In the genomic region with DNA sequence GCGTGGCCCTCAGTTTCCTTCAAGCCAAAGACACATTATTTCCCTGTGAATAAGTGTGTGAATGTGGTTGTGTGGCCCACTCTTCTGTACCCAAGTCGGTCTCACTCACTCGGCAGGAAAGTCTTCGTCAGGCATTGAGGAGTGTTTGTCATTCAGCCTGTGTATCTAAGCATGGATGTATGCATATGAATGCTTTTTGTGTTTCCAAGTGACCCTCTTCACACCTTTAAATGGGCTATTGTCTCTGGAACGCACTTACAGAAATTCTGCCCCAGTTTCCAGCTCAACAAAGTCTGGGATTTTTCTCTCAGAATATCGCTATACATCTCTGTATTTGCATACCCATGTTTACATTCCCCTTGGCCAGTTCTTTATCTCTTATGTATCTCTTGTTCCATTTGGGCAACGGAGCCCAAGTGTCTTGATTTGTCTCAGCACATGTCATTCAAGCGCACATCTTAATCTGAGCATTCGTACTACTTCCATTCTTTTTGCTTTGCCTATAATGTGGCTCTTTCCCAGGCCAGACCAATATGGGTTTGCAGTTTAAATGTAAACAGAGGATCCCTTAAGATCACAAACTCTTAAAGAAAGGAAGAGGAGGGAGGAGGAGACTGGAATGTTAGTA, we compare ENCODE assay signal across 13 cellular contexts. TPM values are rescaled to one million over a fixed set of nuclear protein-coding genes. Genes with fewer than 3 reads are reported as not detected.
DNase-seq lines count a peak whose midpoint lies in the region; ATAC-seq, FAIRE-seq and TF ChIP-seq lines count a peak whose summit lies in the region.
"Had no signal": no experiment of that assay in that cellular context is flagged by ENCODE, and none has a peak within 500 bp of the region (broad histone marks: within the 10 kb centered on the region; RNA-seq: fewer than 3 reads in every experiment).

No MANE protein-coding gene starts in this region.

- no peak for ATAC-seq in GM19463 (IDR thresholded peaks at IDR 0.05; ENCODE audit: unreplicated experiment)
- no peak for ATAC-seq in HG03571 (IDR thresholded peaks at IDR 0.05; ENCODE audit: unreplicated experiment)

- peaks cover 40% of the 10 kb centered on the region for H3K4me1 Mint-ChIP-seq in activated CD4-positive, alpha-beta T cell treated with anti-CD3 and anti-CD28 coated beads, Interleukin-2, amount 10 ng/mL, durations not matched to agents 24 days and 14 days
- H3K4me1 Mint-ChIP-seq in neural crest cell: peaks cover 57% of the 10 kb centered on the region

- H3K79me2 ChIP-seq in KMS-11 (ENCODE audit: insufficient read depth, low read depth): peaks cover 86% of the 10 kb centered on the region

- intact Hi-C loops in activated CD4-positive, alpha-beta T cell treated with anti-CD3 and anti-CD28 coated beads, Interleukin-2, amount 10 ng/mL, durations not matched to agents 24 days and 14 days (cut with micrococcal nuclease): loop anchor here (10.0 kb wide), 1 partner anchor 1288 kb away; the partner anchor contains the start of gene MID1IP1

- peaks cover 20% of the 10 kb centered on the region for H3K4me1 ChIP-seq in KMS-11 (ENCODE audit: low read depth, poor library complexity, severe bottlenecking)

- DNase-seq in activated CD4-positive, alpha-beta T cell treated with anti-CD3 and anti-CD28 coated beads, Interleukin-2, amount 10 ng/mL, durations not matched to agents 24 days and 14 days: no peak
- DNase-seq in activated CD4-positive, alpha-beta T cell treated with anti-CD3 and anti-CD28 coated beads for 48 hours: no peak
- DNase-seq in ecto neural progenitor cell (ENCODE audit: low spot score): peak; percentile 43
- DNase-seq in neural crest cell (ENCODE audit: low read depth, low spot score): no peak
- DNase-seq in urothelium cell line (ENCODE audit: low spot score): no peak
- DNase-seq: ACHN, MV-4-11 had no signal

- no peaks in the 10 kb centered on the region for H3K36me3 ChIP-seq in KMS-11 (ENCODE audit: insufficient read depth)
- H3K36me3 ChIP-seq: thyroid gland had no signal

- H3K4me3 Mint-ChIP-seq in activated CD4-positive, alpha-beta T cell treated with anti-CD3 and anti-CD28 coated beads, Interleukin-2, amount 10 ng/mL, durations not matched to agents 24 days and 14 days: peak overlapping the region; percentile 97
- peak overlapping the region; percentile 20 for H3K4me3 Mint-ChIP-seq in neural crest cell

- H3K9me3 Mint-ChIP-seq in activated CD4-positive, alpha-beta T cell treated with anti-CD3 and anti-CD28 coated beads, Interleukin-2, amount 10 ng/mL, durations not matched to agents 24 days and 14 days: no peaks in the 10 kb centered on the region
- H3K9me3 Mint-ChIP-seq in neural crest cell: no peaks in the 10 kb centered on the region

- FAIRE-seq in urothelium cell line (lab: Jason Lieb, UNC): no peak
- FAIRE-seq: TTC549 had no signal

- H3K9ac ChIP-seq in KMS-11: peak overlapping the region; percentile 78; the same call in 1 of the 2 replicates

- H4K20me1 ChIP-seq in KMS-11 (ENCODE audit: insufficient read depth): peaks cover 53% of the 10 kb centered on the region

- H3K4me2 ChIP-seq in KMS-11: peak overlapping the region; percentile 76; the same call in 1 of the 2 replicates

- no peak overlapping the region; the same call in 1 of the 2 replicates for H3K27ac ChIP-seq in KMS-11
- H3K27ac ChIP-seq: epithelial cell of prostate, thyroid gland had no signal

- TF ChIP-seq CTCF in KMS-11 (conservative IDR thresholded peaks at IDR 0.05; ENCODE audit: low read depth, low read length) (no peak), neural crest cell (conservative IDR thresholded peaks at IDR 0.05) (no peak)

- H3K4me3 ChIP-seq in KMS-11 (IDR thresholded peaks at IDR 0.05; ENCODE audit: insufficient read depth, low read depth, low read length): no peak overlapping the region

- H3K27me3 ChIP-seq in KMS-11 (ENCODE audit: insufficient read depth, low read depth): no peaks in the 10 kb centered on the region

- peaks cover 24% of the 10 kb centered on the region for H3K36me3 Mint-ChIP-seq in activated CD4-positive, alpha-beta T cell treated with anti-CD3 and anti-CD28 coated beads, Interleukin-2, amount 10 ng/mL, durations not matched to agents 24 days and 14 days (ENCODE audit: low read depth)
- no peaks in the 10 kb centered on the region for H3K36me3 Mint-ChIP-seq in neural crest cell (ENCODE audit: low read depth)

- H3K27ac Mint-ChIP-seq in activated CD4-positive, alpha-beta T cell treated with anti-CD3 and anti-CD28 coated beads, Interleukin-2, amount 10 ng/mL, durations not matched to agents 24 days and 14 days: no peak overlapping the region
- H3K27ac Mint-ChIP-seq in neural crest cell (ENCODE audit: unreplicated experiment): no peak overlapping the region

- H3K27me3 Mint-ChIP-seq in activated CD4-positive, alpha-beta T cell treated with anti-CD3 and anti-CD28 coated beads, Interleukin-2, amount 10 ng/mL, durations not matched to agents 24 days and 14 days: no peaks in the 10 kb centered on the region
- H3K27me3 Mint-ChIP-seq in neural crest cell (ENCODE audit: low read depth): peaks cover 48% of the 10 kb centered on the region

- H2AFZ ChIP-seq in KMS-11 (ENCODE audit: low read depth): no peak overlapping the region

RNA-seq across cellular contexts. Expression of gene BCOR, which starts 4.8 kb away (rescaled TPM):
- 61.0 and 64.5 TPM in 2 replicates for total RNA-seq in activated CD4-positive, alpha-beta T cell treated with anti-CD3 and anti-CD28 coated beads, Interleukin-2, amount 10 ng/mL, durations not matched to agents 24 days and 14 days
- 33.2 and 41.1 TPM in 2 replicates for total RNA-seq in neural crest cell
